1 cellular context compared by ENCODE assay signal in the genomic region with DNA sequence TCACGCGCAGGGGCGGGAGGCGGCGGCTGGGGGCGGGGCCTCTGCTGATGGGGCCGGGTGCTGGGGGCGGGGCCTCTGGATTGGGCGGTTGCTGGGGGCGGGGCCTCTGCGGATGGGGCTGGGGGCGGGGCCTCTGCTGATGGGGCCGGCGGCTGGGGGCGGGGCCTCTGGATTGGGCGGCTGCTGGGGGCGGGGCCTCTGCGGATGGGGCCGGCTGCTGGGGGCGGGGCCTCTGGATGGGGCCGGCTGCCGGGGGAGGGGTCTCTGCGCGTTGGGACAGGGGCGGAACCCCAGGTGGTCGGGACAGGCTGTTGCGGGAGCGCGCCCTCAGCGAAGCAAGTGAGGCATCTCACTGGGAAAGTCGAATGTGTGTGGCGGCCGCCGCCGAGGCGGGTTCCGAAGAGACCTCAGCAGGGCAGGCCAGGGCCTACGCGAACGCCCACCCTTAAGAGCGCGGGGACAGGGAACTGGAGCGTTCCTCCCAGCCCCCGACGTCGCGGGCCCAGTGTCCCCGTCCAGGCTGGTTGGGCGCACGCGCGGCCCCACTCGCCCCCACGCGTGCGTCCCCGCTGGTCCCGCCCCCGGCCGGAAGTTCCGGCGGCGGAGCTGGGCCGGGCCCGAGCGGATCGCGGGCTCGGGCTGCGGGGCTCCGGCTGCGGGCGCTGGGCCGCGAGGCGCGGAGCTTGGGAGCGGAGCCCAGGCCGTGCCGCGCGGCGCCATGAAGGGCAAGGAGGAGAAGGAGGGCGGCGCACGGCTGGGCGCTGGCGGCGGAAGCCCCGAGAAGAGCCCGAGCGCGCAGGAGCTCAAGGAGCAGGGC.
TF ChIP-seq lines count a peak whose summit lies in the region.

A gene (plus strand): TSS at position 603 of the 817 bp plus-strand sequence. CDS start 116 bp downstream, at position 719.

TF ChIP-seq in GM12878, 131 proteins besides CTCF, POLR2A, EP300 and RAD21 (continued from another document):
- TF ChIP-seq, protein P1, sequence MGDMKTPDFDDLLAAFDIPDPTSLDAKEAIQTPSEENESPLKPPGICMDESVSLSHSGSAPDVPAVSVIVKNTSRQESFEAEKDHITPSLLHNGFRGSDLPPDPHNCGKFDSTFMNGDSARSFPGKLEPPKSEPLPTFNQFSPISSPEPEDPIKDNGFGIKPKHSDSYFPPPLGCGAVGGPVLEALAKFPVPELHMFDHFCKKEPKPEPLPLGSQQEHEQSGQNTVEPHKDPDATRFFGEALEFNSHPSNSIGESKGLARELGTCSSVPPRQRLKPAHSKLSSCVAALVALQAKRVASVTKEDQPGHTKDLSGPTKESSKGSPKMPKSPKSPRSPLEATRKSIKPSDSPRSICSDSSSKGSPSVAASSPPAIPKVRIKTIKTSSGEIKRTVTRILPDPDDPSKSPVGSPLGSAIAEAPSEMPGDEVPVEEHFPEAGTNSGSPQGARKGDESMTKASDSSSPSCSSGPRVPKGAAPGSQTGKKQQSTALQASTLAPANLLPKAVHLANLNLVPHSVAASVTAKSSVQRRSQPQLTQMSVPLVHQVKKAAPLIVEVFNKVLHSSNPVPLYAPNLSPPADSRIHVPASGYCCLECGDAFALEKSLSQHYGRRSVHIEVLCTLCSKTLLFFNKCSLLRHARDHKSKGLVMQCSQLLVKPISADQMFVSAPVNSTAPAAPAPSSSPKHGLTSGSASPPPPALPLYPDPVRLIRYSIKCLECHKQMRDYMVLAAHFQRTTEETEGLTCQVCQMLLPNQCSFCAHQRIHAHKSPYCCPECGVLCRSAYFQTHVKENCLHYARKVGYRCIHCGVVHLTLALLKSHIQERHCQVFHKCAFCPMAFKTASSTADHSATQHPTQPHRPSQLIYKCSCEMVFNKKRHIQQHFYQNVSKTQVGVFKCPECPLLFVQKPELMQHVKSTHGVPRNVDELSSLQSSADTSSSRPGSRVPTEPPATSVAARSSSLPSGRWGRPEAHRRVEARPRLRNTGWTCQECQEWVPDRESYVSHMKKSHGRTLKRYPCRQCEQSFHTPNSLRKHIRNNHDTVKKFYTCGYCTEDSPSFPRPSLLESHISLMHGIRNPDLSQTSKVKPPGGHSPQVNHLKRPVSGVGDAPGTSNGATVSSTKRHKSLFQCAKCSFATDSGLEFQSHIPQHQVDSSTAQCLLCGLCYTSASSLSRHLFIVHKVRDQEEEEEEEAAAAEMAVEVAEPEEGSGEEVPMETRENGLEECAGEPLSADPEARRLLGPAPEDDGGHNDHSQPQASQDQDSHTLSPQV (IDR thresholded peaks at IDR 0.05), result no peak
- TF ChIP-seq GATAD2B (conservative IDR thresholded peaks at IDR 0.05; ENCODE audit: low read depth) (peak; percentile 94), RB1 (IDR thresholded peaks at IDR 0.05; ENCODE audit: borderline replicate concordance) (peak; percentile 62; the same call in 1 of the 2 replicates)
- TF ChIP-seq, protein P2, sequence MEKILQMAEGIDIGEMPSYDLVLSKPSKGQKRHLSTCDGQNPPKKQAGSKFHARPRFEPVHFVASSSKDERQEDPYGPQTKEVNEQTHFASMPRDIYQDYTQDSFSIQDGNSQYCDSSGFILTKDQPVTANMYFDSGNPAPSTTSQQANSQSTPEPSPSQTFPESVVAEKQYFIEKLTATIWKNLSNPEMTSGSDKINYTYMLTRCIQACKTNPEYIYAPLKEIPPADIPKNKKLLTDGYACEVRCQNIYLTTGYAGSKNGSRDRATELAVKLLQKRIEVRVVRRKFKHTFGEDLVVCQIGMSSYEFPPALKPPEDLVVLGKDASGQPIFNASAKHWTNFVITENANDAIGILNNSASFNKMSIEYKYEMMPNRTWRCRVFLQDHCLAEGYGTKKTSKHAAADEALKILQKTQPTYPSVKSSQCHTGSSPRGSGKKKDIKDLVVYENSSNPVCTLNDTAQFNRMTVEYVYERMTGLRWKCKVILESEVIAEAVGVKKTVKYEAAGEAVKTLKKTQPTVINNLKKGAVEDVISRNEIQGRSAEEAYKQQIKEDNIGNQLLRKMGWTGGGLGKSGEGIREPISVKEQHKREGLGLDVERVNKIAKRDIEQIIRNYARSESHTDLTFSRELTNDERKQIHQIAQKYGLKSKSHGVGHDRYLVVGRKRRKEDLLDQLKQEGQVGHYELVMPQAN (conservative IDR thresholded peaks at IDR 0.05), result peak; percentile 81
- TF ChIP-seq, protein P3, sequence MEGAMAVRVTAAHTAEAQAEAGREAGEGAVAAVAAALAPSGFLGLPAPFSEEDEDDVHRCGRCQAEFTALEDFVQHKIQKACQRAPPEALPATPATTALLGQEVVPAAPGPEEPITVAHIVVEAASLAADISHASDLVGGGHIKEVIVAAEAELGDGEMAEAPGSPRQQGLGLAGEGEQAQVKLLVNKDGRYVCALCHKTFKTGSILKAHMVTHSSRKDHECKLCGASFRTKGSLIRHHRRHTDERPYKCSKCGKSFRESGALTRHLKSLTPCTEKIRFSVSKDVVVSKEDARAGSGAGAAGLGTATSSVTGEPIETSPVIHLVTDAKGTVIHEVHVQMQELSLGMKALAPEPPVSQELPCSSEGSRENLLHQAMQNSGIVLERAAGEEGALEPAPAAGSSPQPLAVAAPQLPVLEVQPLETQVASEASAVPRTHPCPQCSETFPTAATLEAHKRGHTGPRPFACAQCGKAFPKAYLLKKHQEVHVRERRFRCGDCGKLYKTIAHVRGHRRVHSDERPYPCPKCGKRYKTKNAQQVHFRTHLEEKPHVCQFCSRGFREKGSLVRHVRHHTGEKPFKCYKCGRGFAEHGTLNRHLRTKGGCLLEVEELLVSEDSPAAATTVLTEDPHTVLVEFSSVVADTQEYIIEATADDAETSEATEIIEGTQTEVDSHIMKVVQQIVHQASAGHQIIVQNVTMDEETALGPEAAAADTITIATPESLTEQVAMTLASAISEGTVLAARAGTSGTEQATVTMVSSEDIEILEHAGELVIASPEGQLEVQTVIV (IDR thresholded peaks at IDR 0.05; ENCODE audit: borderline replicate concordance, partially characterized antibody), result no peak
- TF ChIP-seq, protein P4, sequence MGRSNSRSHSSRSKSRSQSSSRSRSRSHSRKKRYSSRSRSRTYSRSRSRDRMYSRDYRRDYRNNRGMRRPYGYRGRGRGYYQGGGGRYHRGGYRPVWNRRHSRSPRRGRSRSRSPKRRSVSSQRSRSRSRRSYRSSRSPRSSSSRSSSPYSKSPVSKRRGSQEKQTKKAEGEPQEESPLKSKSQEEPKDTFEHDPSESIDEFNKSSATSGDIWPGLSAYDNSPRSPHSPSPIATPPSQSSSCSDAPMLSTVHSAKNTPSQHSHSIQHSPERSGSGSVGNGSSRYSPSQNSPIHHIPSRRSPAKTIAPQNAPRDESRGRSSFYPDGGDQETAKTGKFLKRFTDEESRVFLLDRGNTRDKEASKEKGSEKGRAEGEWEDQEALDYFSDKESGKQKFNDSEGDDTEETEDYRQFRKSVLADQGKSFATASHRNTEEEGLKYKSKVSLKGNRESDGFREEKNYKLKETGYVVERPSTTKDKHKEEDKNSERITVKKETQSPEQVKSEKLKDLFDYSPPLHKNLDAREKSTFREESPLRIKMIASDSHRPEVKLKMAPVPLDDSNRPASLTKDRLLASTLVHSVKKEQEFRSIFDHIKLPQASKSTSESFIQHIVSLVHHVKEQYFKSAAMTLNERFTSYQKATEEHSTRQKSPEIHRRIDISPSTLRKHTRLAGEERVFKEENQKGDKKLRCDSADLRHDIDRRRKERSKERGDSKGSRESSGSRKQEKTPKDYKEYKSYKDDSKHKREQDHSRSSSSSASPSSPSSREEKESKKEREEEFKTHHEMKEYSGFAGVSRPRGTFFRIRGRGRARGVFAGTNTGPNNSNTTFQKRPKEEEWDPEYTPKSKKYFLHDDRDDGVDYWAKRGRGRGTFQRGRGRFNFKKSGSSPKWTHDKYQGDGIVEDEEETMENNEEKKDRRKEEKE (IDR thresholded peaks at IDR 0.05), result peak; percentile 56; the same call in 1 of the 2 replicates
TF ChIP-seq in GM12878: peak in this region for 31.
